7 cellular contexts compared by ENCODE assay signal in genomic region chrX:80807606-80808159, GRCh38. TPM values are rescaled to one million over a fixed set of nuclear protein-coding genes. Genes with fewer than 3 reads are reported as not detected.
DNase-seq lines count a peak whose midpoint lies in the region; ATAC-seq, FAIRE-seq and TF ChIP-seq lines count a peak whose summit lies in the region.

No MANE protein-coding gene starts in this region.

- H2AFZ ChIP-seq in GM23338 (no peak overlapping the region), endothelial cell of umbilical vein (ENCODE audit: low read depth, low read length) (no peak overlapping the region)

- intact Hi-C loops in endothelial cell of umbilical vein (cut with micrococcal nuclease) = loop anchor here (5.0 kb wide), 2 partner anchors 85 to 395 kb away; partner anchors contain the start of genes HMGN5 and SH3BGRL

- POLR2A ChIA-PET in endothelial cell of umbilical vein (lab: Charles Lee) = no interaction called here

- peak; percentile 88 for FAIRE-seq in endothelial cell of umbilical vein (lab: Jason Lieb, UNC)

- H3K4me3 Mint-ChIP-seq in GM23338 = peak overlapping the region; percentile 93
- H3K4me3 Mint-ChIP-seq in osteocyte (ENCODE audit: unreplicated experiment) = peak overlapping the region; percentile 83

- no peaks in the 10 kb centered on the region for H3K9me1 ChIP-seq in endothelial cell of umbilical vein (replicated peaks; ENCODE audit: control insufficient read depth, extremely low read depth, insufficient read depth, low read length)

- no peaks in the 10 kb centered on the region for H3F3A ChIP-seq in GM23338 (replicated peaks; ENCODE audit: low read depth)

- H3K4me1 Mint-ChIP-seq in GM23338 (peaks cover 6% of the 10 kb centered on the region; the same call in 2 of the 3 replicates), osteocyte (ENCODE audit: unreplicated experiment) (peaks cover 15% of the 10 kb centered on the region)

- dilution Hi-C loops in endothelial cell of umbilical vein (cut with MboI; ENCODE audit: extremely low pct_ligation_motif_present, low sequenced_read_pairs) = no loop called here

- H3K27ac Mint-ChIP-seq in GM23338 (peak overlapping the region; percentile 96; the same call in 1 of the 2 replicates), osteocyte (ENCODE audit: unreplicated experiment) (peak overlapping the region; percentile 87)

- H3K79me2 ChIP-seq in GM23338 (replicated peaks; ENCODE audit: insufficient read depth) (peaks cover 49% of the 10 kb centered on the region), endothelial cell of umbilical vein (ENCODE audit: control insufficient read depth, insufficient read depth, low read length) (peaks cover 9% of the 10 kb centered on the region)

- H3K4me1 ChIP-seq in GM23338 (ENCODE audit: insufficient read depth) = 0 out of 2 replicates have a peak, but pooled peaks cover 4% of the 10 kb centered on the region
- peaks cover 4% of the 10 kb centered on the region for H3K4me1 ChIP-seq in endothelial cell of umbilical vein (ENCODE audit: control insufficient read depth, extremely low read depth, insufficient read depth, low read length)

- H4K20me1 ChIP-seq in GM23338 (replicated peaks; ENCODE audit: insufficient read depth) (no peaks in the 10 kb centered on the region), endothelial cell of umbilical vein (replicated peaks; ENCODE audit: control insufficient read depth, extremely low read depth, insufficient read depth, low read length) (no peaks in the 10 kb centered on the region)

- peak overlapping the region; percentile 71 for H3K9ac ChIP-seq in endothelial cell of umbilical vein (replicated peaks; ENCODE audit: extremely low read depth, insufficient read depth, low read length)

- H3K36me3 Mint-ChIP-seq in GM23338 (ENCODE audit: low read depth) = peaks cover 3% of the 10 kb centered on the region; the same call in 1 of the 3 replicates
- H3K36me3 Mint-ChIP-seq in osteocyte (ENCODE audit: unreplicated experiment) = peaks cover 2% of the 10 kb centered on the region

- CTCF ChIA-PET in endothelial cell of umbilical vein (lab: Charles Lee) = no interaction called here

- H3K27me3 ChIP-seq in GM23338 (ENCODE audit: insufficient read depth) (no peaks in the 10 kb centered on the region), endothelial cell of umbilical vein (ENCODE audit: control insufficient read depth in 2 of 2, insufficient read depth in 2 of 2, low read length in 2 of 2) (no peaks in the 10 kb centered on the region)

- no peak for TF ChIP-seq POLR2A in endothelial cell of umbilical vein (IDR thresholded peaks at IDR 0.05; ENCODE audit: low read depth, low read length)

- in situ Hi-C loops in GM13977 (cut with MboI; ENCODE audit: low pct_unique_long_range_greater_than_20kb, low sequenced_read_pairs, unreplicated experiment) = no loop called here

- no peaks in the 10 kb centered on the region for H3K9me2 ChIP-seq in GM23338 (ENCODE audit: insufficient read depth)

- H3K4me3 ChIP-seq in GM23338 (peak overlapping the region; percentile 79), endothelial cell of umbilical vein (replicated peaks in 1 of 3; ENCODE audit: insufficient read depth in 1 of 3, low read depth in 1 of 3, low read length in 3 of 3) (peak overlapping the region in 2 of 3 experiments; percentile 74 to 93)

- no peak overlapping the region for H3K27ac ChIP-seq in GM23338 (ENCODE audit: low read depth)
- H3K27ac ChIP-seq in endothelial cell of umbilical vein (ENCODE audit: insufficient read depth, low read depth, low read length) = peak overlapping the region; percentile 60

- BruUV-seq in endothelial cell of umbilical vein (replicated peaks; lab: Mats Ljungman, UMichigan) = TSS peak; percentile 29

- ATAC-seq in GM23338 = no peak

- H3K4me2 ChIP-seq in GM23338 = peak overlapping the region; percentile 84
- H3K4me2 ChIP-seq in endothelial cell of umbilical vein (ENCODE audit: insufficient read depth, low read length) = peak overlapping the region; percentile 94

- H3K27me3 Mint-ChIP-seq in GM23338 (ENCODE audit: insufficient read depth, low read depth, poor library complexity) (no peaks in the 10 kb centered on the region), osteocyte (ENCODE audit: unreplicated experiment) (no peaks in the 10 kb centered on the region)

- no peaks in the 10 kb centered on the region for H3K9me3 Mint-ChIP-seq in GM23338
- peaks cover 3% of the 10 kb centered on the region for H3K9me3 Mint-ChIP-seq in osteocyte (ENCODE audit: unreplicated experiment)

- TF ChIP-seq CTCF in GM23338 (conservative IDR thresholded peaks at IDR 0.05; ENCODE audit: low read depth in 2 of 2) (no peak), endothelial cell of umbilical vein (IDR thresholded peaks at IDR 0.05; ENCODE audit: extremely low read depth in 1 of 2, insufficient read depth in 1 of 2, low read depth in 1 of 2, low read length in 2 of 2) (no peak), osteocyte (IDR thresholded peaks at IDR 0.05) (no peak), GM13977 (IDR thresholded peaks at IDR 0.05; ENCODE audit: extremely low read depth, insufficient read depth, missing control alignments) (no peak)

- H3K9me3 ChIP-seq in endothelial cell of umbilical vein (replicated peaks; ENCODE audit: control insufficient read depth, insufficient read depth, low read length) = no peaks in the 10 kb centered on the region

- H3K36me3 ChIP-seq in GM23338 (ENCODE audit: insufficient read depth) = no peaks in the 10 kb centered on the region
- H3K36me3 ChIP-seq in endothelial cell of umbilical vein (ENCODE audit: control insufficient read depth in 2 of 2, extremely low read depth in 1 of 2, insufficient read depth in 2 of 2, low read length in 2 of 2) = no peaks in the 10 kb centered on the region

- DNase-seq in GM23338 (ENCODE audit: low spot score) = no peak
- peak; percentile 43 for DNase-seq in OCI-M1 (lab: John Stamatoyannopoulos, UW)
- DNase-seq in endothelial cell of umbilical vein (ENCODE audit: low read depth, low spot score) = no peak
- no peak for DNase-seq in osteocyte (ENCODE audit: extremely low spot score, unreplicated experiment)
- no peak for DNase-seq in stimulated activated CD4-positive, alpha-beta T cell treated with anti-CD3 and anti-CD28 coated beads, Interleukin-2, amount 100 ng/mL, for 24 hours
- DNase-seq in GM13977 (ENCODE audit: low spot score) = no peak
- DNase-seq in NCI-H1436 treated with DMSO at 0.1 percent for 48 hours (lab: John Stamatoyannopoulos, UW) = no peak

TF ChIP-seq in GM23338, 12 proteins besides CTCF, POLR2A, EP300 and RAD21 (continues in another document):
- TF ChIP-seq JUNB (IDR thresholded peaks at IDR 0.05; ENCODE audit: unreplicated experiment) (no peak), ETS1 (IDR thresholded peaks at IDR 0.05) (no peak), EZH2 (IDR thresholded peaks at IDR 0.05; ENCODE audit: low read depth, unreplicated experiment) (no peak)

TF ChIP-seq in endothelial cell of umbilical vein, 7 proteins besides CTCF, POLR2A, EP300 and RAD21:
- no peak for TF ChIP-seq POLR2AphosphoS5 (IDR thresholded peaks at IDR 0.05; ENCODE audit: insufficient read depth, low read depth, low read length)
- TF ChIP-seq FOS (IDR thresholded peaks at IDR 0.05; ENCODE audit: borderline replicate concordance, insufficient read depth, low read length) = no peak
- TF ChIP-seq MAX (IDR thresholded peaks at IDR 0.05; ENCODE audit: insufficient read depth, insufficient read length) = no peak
- TF ChIP-seq GATA2 (IDR thresholded peaks at IDR 0.05; ENCODE audit: insufficient read depth, insufficient read length, low read depth, low read length) = no peak
- no peak for TF ChIP-seq MYC (IDR thresholded peaks at IDR 0.05; ENCODE audit: low read depth, low read length)
- no peak for TF ChIP-seq EZH2 (IDR thresholded peaks at IDR 0.05; ENCODE audit: borderline replicate concordance, low read depth, low read length, severe bottlenecking)
- TF ChIP-seq JUN (IDR thresholded peaks at IDR 0.05; ENCODE audit: borderline replicate concordance, insufficient read depth, insufficient read length, low read depth) = no peak

RNA-seq across cellular contexts. Expression of gene BRWD3, which starts 2.0 kb away (rescaled TPM):
- total RNA-seq in GM23338 (2014; rRNA removed; shearing (Covaris generic)) = 43.3 and 45.5 TPM in 2 replicates
- 6.0 and 6.3 TPM in 2 replicates for polyA plus RNA-seq in GM23338 (2016; fragmentation: Nextera tagmentation; extraction: Ambion mirVana)
- 16.6 and 18.4 TPM in 2 replicates for total RNA-seq in endothelial cell of umbilical vein
- polyA plus RNA-seq in endothelial cell of umbilical vein = 5.9 and 9.3 TPM in 2 replicates
- 2.6 and 3.4 TPM in 2 replicates for polyA plus RNA-seq in endothelial cell of umbilical vein (2011; cell fraction: cytosol; rRNA removed)
- polyA plus RNA-seq in endothelial cell of umbilical vein (2011; cell fraction: nucleus; rRNA removed) = 30.7 and 43.0 TPM in 2 replicates
- polyA plus RNA-seq in endothelial cell of umbilical vein (2012) = 4.4 and 5.9 TPM in 2 replicates
- polyA minus RNA-seq in endothelial cell of umbilical vein = 48.4 and 50.0 TPM in 2 replicates
- polyA minus RNA-seq in endothelial cell of umbilical vein (2011; cell fraction: cytosol; rRNA and poly(A)+ RNA removed) = 17.1 TPM
- polyA minus RNA-seq in endothelial cell of umbilical vein (2011; cell fraction: nucleus; rRNA and poly(A)+ RNA removed) = 91.1 and 129 TPM in 2 replicates
- total RNA-seq in osteocyte = 23.1 and 24.9 TPM in 2 replicates
